In the genomic region with DNA sequence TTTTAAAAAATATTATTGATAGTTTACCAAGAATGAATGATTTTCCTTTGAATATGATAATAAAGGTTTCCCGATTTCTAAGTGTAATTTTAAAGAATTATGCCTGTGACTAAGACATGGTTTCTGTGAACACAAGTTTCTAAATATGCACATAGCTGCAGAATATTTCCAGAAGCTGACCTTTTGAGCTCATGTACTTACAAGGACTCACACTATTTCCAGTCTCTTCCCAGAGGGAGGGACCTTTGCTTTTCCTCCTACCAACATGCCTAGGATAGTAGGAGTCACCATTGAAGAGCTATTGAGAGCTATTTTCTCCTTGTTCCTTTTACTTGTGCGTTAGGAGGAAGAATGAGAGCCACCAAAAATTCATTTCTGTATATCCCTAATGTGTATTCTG, we compare ENCODE assay signal across 14 cellular contexts.
"Had no signal": no experiment of that assay in that cellular context is flagged by ENCODE, and none has a peak within 500 bp of the region (broad histone marks: within the 10 kb centered on the region; RNA-seq: fewer than 3 reads in every experiment).

No MANE protein-coding gene starts in this region.

- FAIRE-seq: kidney had no signal

- ATAC-seq: gastroesophageal sphincter; stimulated activated memory B cell treated with anti-CD40 and anti-IgM and Interleukin-4, amounts not matched to agents 10 μg/mL and 1 μg/mL and 100 μg/mL, for 72 hours had no signal

- H3K4me3 ChIP-seq: ascending aorta, cardiac muscle cell, colonic mucosa, esophagus squamous epithelium, gastroesophageal sphincter, hepatocyte, tibial nerve had no signal

- H3K9me3 ChIP-seq: ascending aorta, colonic mucosa, esophagus squamous epithelium, gastroesophageal sphincter, tibial nerve had no signal

- H3K4me1 ChIP-seq: ascending aorta, colonic mucosa, esophagus squamous epithelium had no signal

- DNase-seq: activated CD4-positive, alpha-beta T cell treated with anti-CD3 and anti-CD28 coated beads, Interleukin-2, amount 10 ng/mL, durations not matched to agents 24 days and 14 days; activated CD4-positive, CD25-positive, alpha-beta regulatory T cell; activated CD8-positive, alpha-beta memory T cell treated with anti-CD3 and anti-CD28 coated beads, Interleukin-2, amount 50 U/mL, for 48 hours; activated naive CD8-positive, alpha-beta T cell treated with anti-CD3 and anti-CD28 coated beads for 36 hours; colonic mucosa; esophagus squamous epithelium; kidney; stimulated activated CD4-positive, alpha-beta T cell treated with anti-CD3 and anti-CD28 coated beads, Interleukin-2, amount 100 ng/mL, for 48 hours had no signal

- H3K27ac ChIP-seq: ascending aorta, cardiac muscle cell, colonic mucosa, esophagus squamous epithelium, hepatocyte had no signal

- H3K36me3 ChIP-seq: colonic mucosa had no signal

- H3K27me3 ChIP-seq: ascending aorta, cardiac muscle cell, colonic mucosa, esophagus squamous epithelium, gastroesophageal sphincter, hepatocyte, tibial nerve had no signal
